In genomic region chr3:123449986-123450474, GRCh38 we compare ENCODE assay signal across 7 cellular contexts. TPM values are rescaled to one million over a fixed set of nuclear protein-coding genes. Genes with fewer than 3 reads are reported as not detected.
DNase-seq lines count a peak whose midpoint lies in the region; ATAC-seq, FAIRE-seq and TF ChIP-seq lines count a peak whose summit lies in the region.

No MANE protein-coding gene starts in this region.

- H3K27me3 ChIP-seq in GM12878 (replicated peaks in 1 of 2; ENCODE audit: control insufficient read depth in 2 of 2, insufficient read depth in 2 of 2, low read length in 1 of 2) = peaks cover 1 to 14% of the 10 kb centered on the region in 2 experiments
- H3K27me3 ChIP-seq in layer of hippocampus (ENCODE audit: control insufficient read depth, insufficient read depth, low read length) = peaks cover 2% of the 10 kb centered on the region

- TF ChIP-seq RAD21 in GM12878 (IDR thresholded peaks at IDR 0.05; ENCODE audit: insufficient read depth, low read depth, low read length) = no peak

- H3K4me1 Mint-ChIP-seq in IgD-negative memory B cell = peaks cover 1 to 5% (median 3%) of the 10 kb centered on the region in 3 donors
- peaks cover 10% of the 10 kb centered on the region for H3K4me1 Mint-ChIP-seq in stimulated activated naive CD8-positive, alpha-beta T cell treated with anti-CD3 and anti-CD28 coated beads, Interleukin-15, amount 100 ng/mL, for 72 hours

- H3K9ac ChIP-seq in GM12878 (ENCODE audit: control insufficient read depth, insufficient read depth, low read length) = no peak overlapping the region

- H3K27ac ChIP-seq in GM12878 (ENCODE audit: control insufficient read depth, insufficient read depth) (no peak overlapping the region), layer of hippocampus (ENCODE audit: low read depth, low read length) (peak overlapping the region; percentile 82)

- H3K9me3 ChIP-seq in GM12878 (replicated peaks; ENCODE audit: control insufficient read depth, insufficient read depth, low read length) = no peaks in the 10 kb centered on the region

- TF ChIP-seq CTCF in GM12878 (IDR thresholded peaks at IDR 0.05 in 2 of 3, conservative IDR thresholded peaks at IDR 0.05 in 1 of 3; ENCODE audit: control insufficient read depth in 2 of 3, extremely low read depth in 1 of 3, insufficient read depth in 1 of 3, low read depth in 3 of 3, low read length in 3 of 3) = no peak

- RAD21 ChIA-PET in GM12878 (lab: Charles Lee; ENCODE audit: unreplicated experiment) = no interaction called here

- no peak for DNase-seq in GM12878 (ENCODE audit: low read depth, low spot score)
- no peak for DNase-seq in stimulated activated naive CD8-positive, alpha-beta T cell treated with anti-CD3 and anti-CD28 coated beads, Interleukin-15, amount 100 ng/mL, for 72 hours
- DNase-seq in ACHN = no peak

- no TSS peak for BruUV-seq in GM12878 (replicated peaks; lab: Mats Ljungman, UMichigan)

- H3K36me3 ChIP-seq in GM12878 (ENCODE audit: control insufficient read depth in 2 of 2, insufficient read depth in 2 of 2, low read length in 1 of 2) = no peaks in the 10 kb centered on the region

- H3K4me3 Mint-ChIP-seq in IgD-negative memory B cell = peak overlapping the region; percentile 28 to 78 (median 54)
- H3K4me3 Mint-ChIP-seq in stimulated activated naive CD8-positive, alpha-beta T cell treated with anti-CD3 and anti-CD28 coated beads, Interleukin-15, amount 100 ng/mL, for 72 hours = peak overlapping the region; percentile 50 to 61

- in situ Hi-C loops in GM12878 (cut with MboI) (no loop called here), ACHN (cut with HindIII; ENCODE audit: low pct_ligation_motif_present, low pct_unique_long_range_greater_than_20kb, low sequenced_read_pairs) (no loop called here)

- no peak for TF ChIP-seq EP300 in GM12878 (IDR thresholded peaks at IDR 0.05; ENCODE audit: borderline replicate concordance in 1 of 2, control insufficient read depth in 1 of 2, low read depth in 2 of 2, low read length in 2 of 2)

- H3K4me2 ChIP-seq in GM12878 (ENCODE audit: control insufficient read depth, insufficient read depth) = 0 out of 2 replicates have a peak overlapping the region, but pooled peaks have one; percentile 25

- no peaks in the 10 kb centered on the region for H4K20me1 ChIP-seq in GM12878 (ENCODE audit: control insufficient read depth, insufficient read depth)

- peak overlapping the region in 1 of 3 donors; percentile 54 for H3K27ac Mint-ChIP-seq in IgD-negative memory B cell
- no peak overlapping the region for H3K27ac Mint-ChIP-seq in stimulated activated naive CD8-positive, alpha-beta T cell treated with anti-CD3 and anti-CD28 coated beads, Interleukin-15, amount 100 ng/mL, for 72 hours

- FAIRE-seq in GM12878 (lab: Jason Lieb, UNC) = no peak

- CTCF ChIA-PET in GM12878 (lab: Yijun Ruan, JAX) = no interaction called here

- no peak overlapping the region for H3K4me3 ChIP-seq in GM12878

- H3K79me2 ChIP-seq in GM12878 (ENCODE audit: control insufficient read depth, insufficient read depth, low read length) = no peaks in the 10 kb centered on the region

- POLR2A ChIA-PET in GM12878 (lab: Charles Lee) = no interaction called here

- ATAC-seq in GM12878 (no peak), HG03039 (IDR thresholded peaks at IDR 0.05; ENCODE audit: unreplicated experiment) (no peak), HG03520 (IDR thresholded peaks at IDR 0.05; ENCODE audit: unreplicated experiment) (no peak)
- no peak for ATAC-seq in stimulated activated naive CD8-positive, alpha-beta T cell treated with anti-CD3 and anti-CD28 coated beads, Interleukin-15, amount 100 ng/mL, for 72 hours

- peaks cover 36% of the 10 kb centered on the region for H3K27me3 Mint-ChIP-seq in IgD-negative memory B cell
- peaks cover 63% of the 10 kb centered on the region for H3K27me3 Mint-ChIP-seq in stimulated activated naive CD8-positive, alpha-beta T cell treated with anti-CD3 and anti-CD28 coated beads, Interleukin-15, amount 100 ng/mL, for 72 hours

- no peaks in the 10 kb centered on the region for H3K9me3 Mint-ChIP-seq in IgD-negative memory B cell
- no peaks in the 10 kb centered on the region for H3K9me3 Mint-ChIP-seq in stimulated activated naive CD8-positive, alpha-beta T cell treated with anti-CD3 and anti-CD28 coated beads, Interleukin-15, amount 100 ng/mL, for 72 hours

- SMC1A ChIA-PET in GM12878 (lab: Charles Lee; ENCODE audit: uncharacterized antibody, unreplicated experiment) = no interaction called here

- no peak for TF ChIP-seq POLR2A in GM12878 (IDR thresholded peaks at IDR 0.05; ENCODE audit: low read depth, low read length)

- H3K4me1 ChIP-seq in GM12878 (ENCODE audit: control insufficient read depth, insufficient read depth, low read length) = no peaks in the 10 kb centered on the region

- intact Hi-C loops in GM12878 (cut with micrococcal nuclease; ENCODE audit: unreplicated experiment) = loop anchor here (5.0 kb wide), 1 partner anchor 107 kb away; no protein-coding TSS in a partner anchor

- H3K36me3 Mint-ChIP-seq in IgD-negative memory B cell = no peaks in the 10 kb centered on the region

- whole genome bisulfite sequencing in GM12878 (ENCODE audit: insufficient coverage, insufficient replicate concordance, low lambda C conversion rate, missing lambda C conversion rate) = 43% methylated on average over 23 of the region's 31 CpGs

- no peak overlapping the region for H2AFZ ChIP-seq in GM12878 (ENCODE audit: control insufficient read depth, low read depth, low read length)

TF ChIP-seq in GM12878, 131 proteins besides CTCF, POLR2A, EP300 and RAD21 (continues in another document):
- no peak for TF ChIP-seq IKZF2 (IDR thresholded peaks at IDR 0.05)
- TF ChIP-seq SUPT20H (IDR thresholded peaks at IDR 0.05; ENCODE audit: borderline replicate concordance, control insufficient read depth, low read depth, low read length) = no peak
- no peak for TF ChIP-seq RB1 (IDR thresholded peaks at IDR 0.05; ENCODE audit: borderline replicate concordance)
- no peak for TF ChIP-seq GABPA (IDR thresholded peaks at IDR 0.05; ENCODE audit: low read depth)
- no peak for TF ChIP-seq BACH1 (IDR thresholded peaks at IDR 0.05; ENCODE audit: borderline replicate concordance)
- no peak for TF ChIP-seq GATAD2B (conservative IDR thresholded peaks at IDR 0.05; ENCODE audit: low read depth)
- no peak for TF ChIP-seq ASH2L (IDR thresholded peaks at IDR 0.05; ENCODE audit: borderline replicate concordance, low read depth)
- TF ChIP-seq BCLAF1 (IDR thresholded peaks at IDR 0.05) = no peak
- TF ChIP-seq SKIL (IDR thresholded peaks at IDR 0.05; ENCODE audit: low read depth, poor library complexity, severe bottlenecking) = no peak
- TF ChIP-seq MYB (IDR thresholded peaks at IDR 0.05; ENCODE audit: borderline replicate concordance, low read depth, low read length) = no peak

RNA-seq across cellular contexts. Expression of gene ADCY5, which starts 1.1 kb away (rescaled TPM):
- polyA plus RNA-seq in IgD-negative memory B cell = not detected
- total RNA-seq in GM12878 (2013; cell fraction: nucleolus; rRNA removed) = not detected in 2 replicates
- 0.38 TPM in 1 of 2 replicates, not detected in the other for total RNA-seq in GM12878 (2014; rRNA removed)
- total RNA-seq in GM12878 (2014; rRNA removed; fragmentation: Illumina TruSeq; extraction: Trizol) = not detected in 2 replicates
- not detected in 2 replicates for total RNA-seq in GM12878 (2021)
- polyA plus RNA-seq in GM12878 (2011; ENCODE audit: low read depth) = 0.03 TPM
- 0.06 and 0.24 TPM in 2 replicates for polyA plus RNA-seq in GM12878 (2011; rRNA removed)
- polyA plus RNA-seq in GM12878 (2011; cell fraction: cytosol; rRNA removed) = 0.24 and 0.57 TPM in 2 replicates
- 0.39 and 0.45 TPM in 2 replicates for polyA plus RNA-seq in GM12878 (2011; cell fraction: nucleus; rRNA removed)
- 0.15 and 0.19 TPM in 2 replicates for polyA plus RNA-seq in GM12878 (2012)
- 0.01 TPM in 1 of 2 replicates, not detected in the other for polyA plus RNA-seq in GM12878 (2014; fragmentation: Illumina TruSeq; extraction: Trizol)
- polyA plus RNA-seq in GM12878 (2014; fragmentation: Nextera tagmentation; extraction: Ambion mirVana) = under 1 TPM; under 0.01 to 0.03 TPM
- polyA plus RNA-seq in GM12878 (2014; rRNA removed) = 0.01 TPM in 1 of 2 replicates, not detected in the other
- polyA plus RNA-seq in GM12878 (2016; fragmentation: Nextera tagmentation; extraction: Ambion mirVana) = under 1 TPM in 1 of 2 experiments, not detected in 1; 0.16 TPM
- polyA minus RNA-seq in GM12878 (2011; rRNA and poly(A)+ RNA removed) = 1.1 and 1.9 TPM in 2 replicates
- polyA minus RNA-seq in GM12878 (2011; cell fraction: cytosol; rRNA and poly(A)+ RNA removed) = not detected in 2 replicates
- 1.3 TPM in 1 of 2 replicates, not detected in the other for polyA minus RNA-seq in GM12878 (2011; cell fraction: nucleus; rRNA and poly(A)+ RNA removed)
